Comparison of ENCODE assay signal across 12 cellular contexts in genomic region chr15:63044645-63045437, GRCh38. TPM values are rescaled to one million over a fixed set of nuclear protein-coding genes. Genes with fewer than 3 reads are reported as not detected.
DNase-seq lines count a peak whose midpoint lies in the region; ATAC-seq, FAIRE-seq and TF ChIP-seq lines count a peak whose summit lies in the region.
"Had no signal": no experiment of that assay in that cellular context is flagged by ENCODE, and none has a peak within 500 bp of the region (broad histone marks: within the 10 kb centered on the region; RNA-seq: fewer than 3 reads in every experiment).

No MANE protein-coding gene starts in this region.

- peaks cover 8 to 31% (median 16%) of the 10 kb centered on the region in 4 donors for H3K4me1 Mint-ChIP-seq in CD4-positive, CD25-positive, alpha-beta regulatory T cell
- H3K4me1 Mint-ChIP-seq in neural progenitor cell: peaks cover 60% of the 10 kb centered on the region

- H3K4me3 Mint-ChIP-seq in CD4-positive, CD25-positive, alpha-beta regulatory T cell: peak overlapping the region in 3 of 4 donors; percentile 19 to 87 (median 70)
- H3K4me3 Mint-ChIP-seq in neural progenitor cell: peak overlapping the region; percentile 96

- peaks cover 74% of the 10 kb centered on the region for H3K79me2 ChIP-seq in neural progenitor cell (ENCODE audit: low read depth)

- H3K27ac ChIP-seq in CD4-positive, CD25-positive, alpha-beta regulatory T cell (ENCODE audit: insufficient read depth, low read length, poor library complexity, severe bottlenecking): no peak overlapping the region
- peak overlapping the region; percentile 17; the same call in 1 of the 2 replicates for H3K27ac ChIP-seq in SJCRH30
- peak overlapping the region; percentile 96 to 98 (median 98) for H3K27ac ChIP-seq in gastroesophageal sphincter
- H3K27ac ChIP-seq in neural progenitor cell: peak overlapping the region; percentile 99
- H3K27ac ChIP-seq in adrenal gland: no peak overlapping the region

- peaks cover 0 to 2% (median 0%) of the 10 kb centered on the region in 7 donors for H3K9me3 Mint-ChIP-seq in CD4-positive, CD25-positive, alpha-beta regulatory T cell
- peaks cover under 1% of the 10 kb centered on the region for H3K9me3 Mint-ChIP-seq in neural progenitor cell

- peaks cover 59% of the 10 kb centered on the region for H4K20me1 ChIP-seq in neural progenitor cell (ENCODE audit: low read depth)

- no peak for FAIRE-seq in H54 (lab: Jason Lieb, UNC)
- FAIRE-seq: frontal cortex had no signal

- H3K36me3 Mint-ChIP-seq in CD4-positive, CD25-positive, alpha-beta regulatory T cell: no peaks in the 10 kb centered on the region
- peaks cover 19% of the 10 kb centered on the region for H3K36me3 Mint-ChIP-seq in neural progenitor cell

- peak; percentile 73 to 77 for TF ChIP-seq POLR2A in gastroesophageal sphincter (IDR thresholded peaks at IDR 0.05)
- TF ChIP-seq POLR2A in adrenal gland (IDR thresholded peaks at IDR 0.05): no peak
- no peak for TF ChIP-seq POLR2A in H54 (IDR thresholded peaks at IDR 0.05; ENCODE audit: low read depth, low read length)

- H3K27me3 ChIP-seq in CD4-positive, CD25-positive, alpha-beta regulatory T cell (ENCODE audit: control insufficient read depth, insufficient read depth, low read length): peaks cover 48% of the 10 kb centered on the region
- no peaks in the 10 kb centered on the region for H3K27me3 ChIP-seq in SJCRH30
- peaks cover 9% of the 10 kb centered on the region for H3K27me3 ChIP-seq in gastroesophageal sphincter
- H3K27me3 ChIP-seq in neural progenitor cell: peaks cover 4% of the 10 kb centered on the region
- H3K27me3 ChIP-seq in adrenal gland: peaks cover 13% of the 10 kb centered on the region

- peaks cover 40% of the 10 kb centered on the region for H3K4me1 ChIP-seq in CD4-positive, CD25-positive, alpha-beta regulatory T cell (ENCODE audit: control insufficient read depth, insufficient read depth, low read length, poor library complexity, severe bottlenecking)
- H3K4me1 ChIP-seq in SJCRH30 (peaks cover 10% of the 10 kb centered on the region), gastroesophageal sphincter (peaks cover 0 to 72% (median 0%) of the 10 kb centered on the region in 3 donors), neural progenitor cell (peaks cover 47% of the 10 kb centered on the region), adrenal gland (replicated peaks in 1 of 2) (peaks cover 20 to 29% of the 10 kb centered on the region in 2 donors)

- H3K9me3 ChIP-seq in CD4-positive, CD25-positive, alpha-beta regulatory T cell (ENCODE audit: control insufficient read depth in 2 of 2, low read length in 2 of 2): no peaks in the 10 kb centered on the region
- H3K9me3 ChIP-seq in SJCRH30 (replicated peaks): no peaks in the 10 kb centered on the region
- H3K9me3 ChIP-seq in gastroesophageal sphincter: no peaks in the 10 kb centered on the region
- H3K9me3 ChIP-seq in neural progenitor cell (ENCODE audit: low read depth): no peaks in the 10 kb centered on the region
- no peaks in the 10 kb centered on the region for H3K9me3 ChIP-seq in adrenal gland (replicated peaks in 1 of 3)

- peaks cover 61% of the 10 kb centered on the region for H3F3A ChIP-seq in neural progenitor cell (ENCODE audit: low read depth)

- TF ChIP-seq CTCF in gastroesophageal sphincter (IDR thresholded peaks at IDR 0.05) (no peak), neural progenitor cell (IDR thresholded peaks at IDR 0.05) (no peak), adrenal gland (IDR thresholded peaks at IDR 0.05) (no peak)

- no peak overlapping the region for H2AFZ ChIP-seq in neural progenitor cell (replicated peaks)

- intact Hi-C loops in adrenal gland (cut with DNase I): loop anchor here (5.0 to 10.0 kb wide), 4 partner anchors 37 to 263 kb away; no protein-coding TSS in a partner anchor

- H3K27me3 Mint-ChIP-seq in CD4-positive, CD25-positive, alpha-beta regulatory T cell: peaks cover 84% of the 10 kb centered on the region
- H3K27me3 Mint-ChIP-seq in neural progenitor cell (ENCODE audit: insufficient read depth, low read depth): peaks cover 4% of the 10 kb centered on the region

- peak overlapping the region; percentile 94 for H3K9ac ChIP-seq in neural progenitor cell

- ATAC-seq in CD4-positive, CD25-positive, alpha-beta regulatory T cell (ENCODE audit: low read depth in 2 of 2): no peak
- no peak for ATAC-seq in gastroesophageal sphincter

- DNase-seq in CD4-positive, CD25-positive, alpha-beta regulatory T cell: no peak
- DNase-seq in SJCRH30 (no peak), neural progenitor cell (ENCODE audit: low spot score) (peak; percentile 94), adrenal gland (no peak), T1000 (lab: John Stamatoyannopoulos, UW) (no peak), H54 (ENCODE audit: insufficient read length, low spot score) (no peak), inferior parietal cortex (ENCODE audit: extremely low spot score) (no peak)
- DNase-seq: activated CD4-positive, alpha-beta T cell treated with anti-CD3 and anti-CD28 coated beads, Interleukin-2, amount 50 U/mL, for 48 hours; DMS79 treated with DMSO at 0.1 percent for 48 hours; NCI-H187 had no signal

- no peak overlapping the region for H3K27ac Mint-ChIP-seq in CD4-positive, CD25-positive, alpha-beta regulatory T cell
- H3K27ac Mint-ChIP-seq in neural progenitor cell: peak overlapping the region; percentile 57

- H3K4me3 ChIP-seq in CD4-positive, CD25-positive, alpha-beta regulatory T cell (ENCODE audit: low read depth, low read length): no peak overlapping the region
- H3K4me3 ChIP-seq in SJCRH30 (peak overlapping the region; percentile 67), gastroesophageal sphincter (peak overlapping the region; percentile 83 to 95), neural progenitor cell (peak overlapping the region; percentile 94), adrenal gland (peak overlapping the region in 1 of 4 donors; percentile 74)

- H3K4me2 ChIP-seq in neural progenitor cell: peak overlapping the region; percentile 98

- no peak for TF ChIP-seq EP300 in gastroesophageal sphincter (IDR thresholded peaks at IDR 0.05)

- no peaks in the 10 kb centered on the region for H3K36me3 ChIP-seq in CD4-positive, CD25-positive, alpha-beta regulatory T cell (ENCODE audit: control insufficient read depth, insufficient read depth, low read length)
- H3K36me3 ChIP-seq in SJCRH30 (0 out of 2 replicates have a peak, but pooled peaks cover 2% of the 10 kb centered on the region), gastroesophageal sphincter (peaks cover 3 to 39% of the 10 kb centered on the region in 2 donors), neural progenitor cell (peaks cover 10% of the 10 kb centered on the region), adrenal gland (replicated peaks in 1 of 2) (no peaks in the 10 kb centered on the region)

- WGBS in gastroesophageal sphincter (ENCODE audit: low coverage in 1 of 2), 2 donors: 20 to 29% methylated on average over 4 to 6 of the region's 6 CpGs
- 53 to 62% (median 61%) methylated on average over 5 to 6 of the region's 6 CpGs for WGBS in adrenal gland, 4 donors

RNA-seq across cellular contexts. Expression of gene TPM1, which starts 2.3 kb away (rescaled TPM):
- 11.2 TPM for total RNA-seq in CD4-positive, CD25-positive, alpha-beta regulatory T cell
- 10 to 100 TPM in 2 of 4 donors, 1 to 10 TPM in 2; 7.2 to 12.1 (median 9.5) TPM for polyA plus RNA-seq in CD4-positive, CD25-positive, alpha-beta regulatory T cell
- total RNA-seq in SJCRH30 (2014; rRNA removed; shearing (Covaris generic)): 57.5 and 58.2 TPM in 2 replicates
- total RNA-seq in gastroesophageal sphincter: 1,000 to 10,000 TPM; 3,599 to 7,152 (median 6,397) TPM
- total RNA-seq in neural progenitor cell (ENCODE audit: low replicate concordance): 614 and 623 TPM in 2 replicates
- 100 to 1,000 TPM in 6 of 8 donors, 10 to 100 TPM in 2; 81.8 to 217 (median 157) TPM for total RNA-seq in adrenal gland
- polyA plus RNA-seq in adrenal gland: 100 to 1,000 TPM; 162 to 246 (median 205) TPM

Comparison
In these comparisons a context has a peak if more than half of its experiments do, and no peak if none do; other contexts are left out.
1. H3K27ac ChIP-seq: peak in SJCRH30 (single experiment), gastroesophageal sphincter (4 of 4) and neural progenitor cell (single experiment); none in CD4-positive, CD25-positive, alpha-beta regulatory T cell (single experiment) and adrenal gland (0 of 5).
2. POLR2A ChIP-seq: peak in gastroesophageal sphincter (2 of 2); none in adrenal gland (0 of 2) and H54 (single experiment).